26 cellular contexts compared by ENCODE assay signal in the genomic region with DNA sequence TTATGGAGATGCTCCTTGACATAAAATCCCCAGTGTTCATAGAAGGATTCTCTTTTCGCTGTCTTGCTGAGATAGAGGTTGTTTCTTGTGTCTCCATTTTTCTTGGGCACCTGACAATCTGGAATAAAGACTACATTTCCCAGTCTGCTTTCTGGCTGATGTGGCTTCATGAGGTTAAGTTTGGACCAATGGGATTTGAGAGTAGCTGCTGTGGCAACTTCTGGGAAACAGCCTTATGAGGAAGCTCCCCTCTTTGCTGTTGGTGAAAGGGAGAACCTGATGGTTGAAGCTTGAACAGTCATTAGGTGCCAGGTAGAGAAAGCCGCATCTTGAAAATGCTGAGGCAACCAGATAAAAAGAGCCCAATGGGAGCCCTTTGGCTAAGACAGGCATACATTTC. TPM values are rescaled to one million over a fixed set of nuclear protein-coding genes. Genes with fewer than 3 reads are reported as not detected.
DNase-seq lines count a peak whose midpoint lies in the region; ATAC-seq, FAIRE-seq and TF ChIP-seq lines count a peak whose summit lies in the region.
"Had no signal": no experiment of that assay in that cellular context is flagged by ENCODE, and none has a peak within 500 bp of the region (broad histone marks: within the 10 kb centered on the region; RNA-seq: fewer than 3 reads in every experiment).

No MANE protein-coding gene starts in this region.

- H2BK20ac ChIP-seq in H1 (ENCODE audit: low read length): no peak overlapping the region

- H2BK5ac ChIP-seq in H1 (ENCODE audit: low read depth, low read length): no peak overlapping the region

- H3K27ac ChIP-seq in H1 (ENCODE audit: low read depth, low read length) (no peak overlapping the region), neural progenitor cell (no peak overlapping the region)
- H3K27ac ChIP-seq: 22Rv1; BLaER1 treated with 17β-estradiol and CSF1 and Interleukin-3, amounts not matched to agents 10 nM and 100 nM; SK-N-MC had no signal

- H4K20me1 ChIP-seq in H1 (replicated peaks in 1 of 2; ENCODE audit: control insufficient read depth in 1 of 2, insufficient read depth in 2 of 2, low read length in 2 of 2): no peaks in the 10 kb centered on the region
- H4K20me1 ChIP-seq in neural progenitor cell (ENCODE audit: low read depth): no peaks in the 10 kb centered on the region
- H4K20me1 ChIP-seq: BLaER1 treated with 17β-estradiol and CSF1 and Interleukin-3, amounts not matched to agents 10 nM and 100 nM had no signal

- H3K4me3 Mint-ChIP-seq in neural progenitor cell: no peak overlapping the region
- H3K4me3 Mint-ChIP-seq: CD4-positive, alpha-beta memory T cell; IgD-negative memory B cell had no signal

- H3K14ac ChIP-seq in H1 (ENCODE audit: insufficient read length): no peak overlapping the region

- H3K79me2 ChIP-seq in H1 (ENCODE audit: control insufficient read depth in 1 of 2, insufficient read depth in 2 of 2, low read length in 2 of 2): no peaks in the 10 kb centered on the region
- H3K79me2 ChIP-seq in neural progenitor cell (ENCODE audit: low read depth): no peaks in the 10 kb centered on the region

- H3K27me3 ChIP-seq in H1 (replicated peaks in 1 of 4; ENCODE audit: control insufficient read depth in 3 of 4, extremely low read depth in 1 of 4, insufficient read depth in 3 of 4, low read length in 3 of 4) (no peaks in the 10 kb centered on the region), neural progenitor cell (no peaks in the 10 kb centered on the region)
- H3K27me3 ChIP-seq: BLaER1 treated with 17β-estradiol and CSF1 and Interleukin-3, amounts not matched to agents 10 nM and 100 nM had no signal

- 88% methylated on average over 2 of the region's 2 CpGs; no CpG with 5 or more reads in 1 of the 2 experiments for WGBS in H1 (ENCODE audit: extremely low coverage in 1 of 2, insufficient coverage in 1 of 2, insufficient read length in 1 of 2, insufficient replicate concordance in 2 of 2, low coverage in 1 of 2, low lambda C conversion rate in 2 of 2, missing lambda C conversion rate in 1 of 2), 2 experiments

- peaks cover 3% of the 10 kb centered on the region for H3K9me3 Mint-ChIP-seq in neural progenitor cell
- H3K9me3 Mint-ChIP-seq: CD4-positive, alpha-beta memory T cell; IgD-negative memory B cell had no signal

- H3K23ac ChIP-seq in H1 (ENCODE audit: insufficient read length): no peak overlapping the region

- no peaks in the 10 kb centered on the region for H3K36me3 ChIP-seq in H1 (ENCODE audit: control insufficient read depth in 2 of 4, insufficient read depth in 4 of 4, low read length in 3 of 4)
- H3K36me3 ChIP-seq in neural progenitor cell: no peaks in the 10 kb centered on the region
- H3K36me3 ChIP-seq: BLaER1 treated with 17β-estradiol and CSF1 and Interleukin-3, amounts not matched to agents 10 nM and 100 nM had no signal

- H3F3A ChIP-seq in neural progenitor cell (ENCODE audit: low read depth): no peaks in the 10 kb centered on the region

- intact Hi-C loops in left cardiac atrium (cut with DNase I): no loop called here

- no peak overlapping the region for H2AFZ ChIP-seq in H1 (ENCODE audit: low read length)
- no peak overlapping the region for H2AFZ ChIP-seq in neural progenitor cell (replicated peaks)

- peaks cover 5% of the 10 kb centered on the region for H3K4me1 Mint-ChIP-seq in neural progenitor cell
- H3K4me1 Mint-ChIP-seq: CD4-positive, alpha-beta memory T cell; IgD-negative memory B cell had no signal

- ATAC-seq in left cardiac atrium: no peak
- ATAC-seq: PC-3 had no signal

- no peak overlapping the region for H3K56ac ChIP-seq in H1 (replicated peaks; ENCODE audit: insufficient read length, low read depth, low read length)

- H3K4me1 ChIP-seq in H1 (replicated peaks in 1 of 4; ENCODE audit: control insufficient read depth in 3 of 4, insufficient read depth in 4 of 4, low read length in 3 of 4) (no peaks in the 10 kb centered on the region), neural progenitor cell (no peaks in the 10 kb centered on the region)

- in situ Hi-C loops in SK-MEL-5 (cut with HindIII; ENCODE audit: low pct_unique_long_range_greater_than_20kb, low sequenced_read_pairs): no loop called here

- no peak overlapping the region for H3K4me2 ChIP-seq in H1 (ENCODE audit: insufficient read depth in 1 of 2, low read depth in 2 of 2, low read length in 2 of 2)
- no peak overlapping the region for H3K4me2 ChIP-seq in neural progenitor cell

- H3K23me2 ChIP-seq in H1 (ENCODE audit: low read depth, low read length): no peaks in the 10 kb centered on the region; the same call in 1 of the 2 replicates

- TF ChIP-seq CTCF in H1 (IDR thresholded peaks at IDR 0.05; ENCODE audit: control extremely low read depth in 1 of 3, insufficient read depth in 1 of 3, low read depth in 1 of 3, low read length in 3 of 3): no peak
- no peak for TF ChIP-seq CTCF in neural progenitor cell (IDR thresholded peaks at IDR 0.05)

- no peaks in the 10 kb centered on the region for H3K79me1 ChIP-seq in H1 (ENCODE audit: low read depth, low read length)

- H3K27ac Mint-ChIP-seq in neural progenitor cell: no peak overlapping the region
- H3K27ac Mint-ChIP-seq: CD4-positive, alpha-beta memory T cell; IgD-negative memory B cell had no signal

- H3K9me3 ChIP-seq in H1 (ENCODE audit: insufficient read depth in 2 of 2, low read depth in 1 of 2, low read length in 1 of 2) (no peaks in the 10 kb centered on the region), neural progenitor cell (ENCODE audit: low read depth) (no peaks in the 10 kb centered on the region)

- H3K9ac ChIP-seq in H1 (replicated peaks in 1 of 4; ENCODE audit: extremely low read depth in 1 of 4, low read depth in 3 of 4, low read length in 3 of 4) (no peak overlapping the region), neural progenitor cell (no peak overlapping the region)
- H3K9ac ChIP-seq: BLaER1 treated with 17β-estradiol and CSF1 and Interleukin-3, amounts not matched to agents 10 nM and 100 nM had no signal

- no peak for TF ChIP-seq EP300 in H1 (IDR thresholded peaks at IDR 0.05; ENCODE audit: borderline replicate concordance in 1 of 2, low read depth in 2 of 2, low read length in 2 of 2)

- H4K8ac ChIP-seq in H1 (ENCODE audit: extremely low read depth, insufficient read depth, low read length): no peak overlapping the region

- no peaks in the 10 kb centered on the region for H3K36me3 Mint-ChIP-seq in neural progenitor cell
- H3K36me3 Mint-ChIP-seq: CD4-positive, alpha-beta memory T cell; IgD-negative memory B cell had no signal

- TF ChIP-seq POLR2A in H1 (IDR thresholded peaks at IDR 0.05; ENCODE audit: control extremely low read depth in 1 of 2, low read depth in 2 of 2, low read length in 2 of 2): no peak

- CTCF ChIA-PET in H1 (lab: Charles Lee; ENCODE audit: partially characterized antibody): interaction anchor here (0.9 to 1.6 kb wide), 3 partner anchors 8 to 15 kb away, joined by 3 to 6 read pairs (median 3); no protein-coding TSS in a partner anchor

- H3K18ac ChIP-seq in H1 (ENCODE audit: extremely low read depth, low read length): no peak overlapping the region

- FAIRE-seq in H1 (lab: Jason Lieb, UNC) (peak; percentile 85), urothelium cell line (lab: Jason Lieb, UNC) (no peak)

- no peak for TF ChIP-seq RAD21 in H1 (IDR thresholded peaks at IDR 0.05 in 1 of 2, conservative IDR thresholded peaks at IDR 0.05 in 1 of 2; ENCODE audit: low read depth in 2 of 2, low read length in 2 of 2)

- POLR2A ChIA-PET in H1 (lab: Charles Lee; ENCODE audit: partially characterized antibody): interaction anchor here (0.5 kb wide), 1 partner anchor 445 kb away, joined by 4 read pairs; no protein-coding TSS in a partner anchor

- DNase-seq in DMS 273 (lab: John Stamatoyannopoulos, UW; ENCODE audit: unreplicated experiment): peak; percentile 1
- DNase-seq in DMS 273 treated with DMSO at 0.1 percent for 48 hours (lab: John Stamatoyannopoulos, UW): no peak
- peak; percentile 30 for DNase-seq in SK-MEL-5 (ENCODE audit: low read depth, low spot score)
- DNase-seq in H1 (ENCODE audit: low read depth in 1 of 2, low spot score in 2 of 2): no peak
- peak; percentile 17 for DNase-seq in neural progenitor cell (ENCODE audit: low spot score)
- DNase-seq in urothelium cell line (ENCODE audit: low spot score): no peak
- no peak for DNase-seq in DMS53 treated with DMSO at 0.1 percent for 48 hours (lab: John Stamatoyannopoulos, UW; ENCODE audit: unreplicated experiment)
- DNase-seq in left cardiac atrium: no peak
- DNase-seq: ACHN; CD4-positive, alpha-beta memory T cell; GDM1; Karpas-422; NCI-H1105; NCI-H146; NCI-H2029 treated with DMSO at 0.1 percent for 48 hours; NCI-H226; NCI-H524 treated with DMSO at 0.1 percent for 48 hours; PC-3; RPMI8226; SHP77 had no signal

- no peak overlapping the region for H3K4ac ChIP-seq in H1 (replicated peaks; ENCODE audit: insufficient read length, low read depth, low read length)

- no peaks in the 10 kb centered on the region for H3K27me3 Mint-ChIP-seq in neural progenitor cell (ENCODE audit: insufficient read depth, low read depth)
- H3K27me3 Mint-ChIP-seq: IgD-negative memory B cell had no signal

- H2AK5ac ChIP-seq in H1 (ENCODE audit: low read depth, low read length): no peak overlapping the region

- no peak overlapping the region for H4K5ac ChIP-seq in H1 (ENCODE audit: insufficient read length, low read depth, low read length)

- H4K91ac ChIP-seq in H1 (replicated peaks; ENCODE audit: insufficient read length, low read length): no peak overlapping the region

- no peak overlapping the region for H2BK12ac ChIP-seq in H1 (ENCODE audit: low read depth, low read length)

- H3K4me3 ChIP-seq in H1 (ENCODE audit: extremely low read depth in 1 of 4, insufficient read depth in 2 of 4, low read depth in 3 of 4, low read length in 4 of 4): no peak overlapping the region
- no peak overlapping the region for H3K4me3 ChIP-seq in neural progenitor cell
- H3K4me3 ChIP-seq: BLaER1 treated with 17β-estradiol and CSF1 and Interleukin-3, amounts not matched to agents 10 nM and 100 nM; SK-N-MC had no signal

- no peak overlapping the region for H2BK15ac ChIP-seq in H1 (ENCODE audit: low read length)

- no peak overlapping the region for H2BK120ac ChIP-seq in H1 (replicated peaks; ENCODE audit: low read depth, low read length)

TF ChIP-seq in H1, 55 proteins besides CTCF, POLR2A, EP300 and RAD21 (continues in another document):
- TF ChIP-seq SRF (IDR thresholded peaks at IDR 0.05; ENCODE audit: low read depth, low read length): no peak

RNA-seq across cellular contexts. Expression of gene HS3ST4, which starts 24.4 kb away (rescaled TPM):
- total RNA-seq in SK-MEL-5 (2014; rRNA removed; shearing (Covaris generic)): not detected in 2 replicates
- not detected in 2 replicates for polyA plus RNA-seq in SK-MEL-5 (2015; cell fraction: cytosol; rRNA removed)
- not detected in 2 replicates for polyA plus RNA-seq in SK-MEL-5 (2015; cell fraction: nucleus; rRNA removed)
- 3.3 and 3.8 TPM in 2 replicates for total RNA-seq in H1 (2021; fragmentation: NEBNext Ultra II Directional; extraction: Animal tissue kit (Norgen Biotek cat#: 25700))
- polyA plus RNA-seq in H1 (2011; rRNA removed): 1.6 and 1.9 TPM in 2 replicates
- 2.0 TPM for polyA plus RNA-seq in H1 (2011; cell fraction: cytosol; rRNA removed)
- polyA plus RNA-seq in H1 (2011; cell fraction: nucleus; rRNA removed): 4.3 TPM
- polyA plus RNA-seq in H1 (2012, experiment 1 of 2): 3.6 to 6.1 TPM (median 4.2 TPM) in 4 replicates
- polyA plus RNA-seq in H1 (2012, experiment 2 of 2): 2.8 TPM
- 1.8 TPM for polyA plus RNA-seq in H1 (2013, experiment 1 of 2)
- 1.7 TPM for polyA plus RNA-seq in H1 (2013, experiment 2 of 2)
- 2.8 and 3.0 TPM in 2 replicates for polyA minus RNA-seq in H1 (2011; rRNA and poly(A)+ RNA removed)
- polyA minus RNA-seq in H1 (2011; cell fraction: cytosol; rRNA and poly(A)+ RNA removed): 3.3 TPM
- polyA minus RNA-seq in H1 (2011; cell fraction: nucleus; rRNA and poly(A)+ RNA removed): 4.8 TPM
- total RNA-seq in neural progenitor cell (ENCODE audit: low replicate concordance) (1.8 and 2.5 TPM in 2 replicates), left cardiac atrium (not detected)
- total RNA-seq: CD4-positive, alpha-beta memory T cell; H4; M059J; PC-3 had no signal
- polyA plus RNA-seq: CD4-positive, alpha-beta memory T cell; IgD-negative memory B cell had no signal

Comparison
In these comparisons a context has a peak if more than half of its experiments do, and no peak if none do; other contexts are left out.
1. DNase-seq: peak in DMS 273 (single experiment), SK-MEL-5 (single experiment) and neural progenitor cell (single experiment); none in DMS 273 treated with DMSO at 0.1 percent for 48 hours (single experiment), H1 (0 of 2), urothelium cell line (single experiment), DMS53 treated with DMSO at 0.1 percent for 48 hours (single experiment) and left cardiac atrium (single experiment).